In the genomic region with DNA sequence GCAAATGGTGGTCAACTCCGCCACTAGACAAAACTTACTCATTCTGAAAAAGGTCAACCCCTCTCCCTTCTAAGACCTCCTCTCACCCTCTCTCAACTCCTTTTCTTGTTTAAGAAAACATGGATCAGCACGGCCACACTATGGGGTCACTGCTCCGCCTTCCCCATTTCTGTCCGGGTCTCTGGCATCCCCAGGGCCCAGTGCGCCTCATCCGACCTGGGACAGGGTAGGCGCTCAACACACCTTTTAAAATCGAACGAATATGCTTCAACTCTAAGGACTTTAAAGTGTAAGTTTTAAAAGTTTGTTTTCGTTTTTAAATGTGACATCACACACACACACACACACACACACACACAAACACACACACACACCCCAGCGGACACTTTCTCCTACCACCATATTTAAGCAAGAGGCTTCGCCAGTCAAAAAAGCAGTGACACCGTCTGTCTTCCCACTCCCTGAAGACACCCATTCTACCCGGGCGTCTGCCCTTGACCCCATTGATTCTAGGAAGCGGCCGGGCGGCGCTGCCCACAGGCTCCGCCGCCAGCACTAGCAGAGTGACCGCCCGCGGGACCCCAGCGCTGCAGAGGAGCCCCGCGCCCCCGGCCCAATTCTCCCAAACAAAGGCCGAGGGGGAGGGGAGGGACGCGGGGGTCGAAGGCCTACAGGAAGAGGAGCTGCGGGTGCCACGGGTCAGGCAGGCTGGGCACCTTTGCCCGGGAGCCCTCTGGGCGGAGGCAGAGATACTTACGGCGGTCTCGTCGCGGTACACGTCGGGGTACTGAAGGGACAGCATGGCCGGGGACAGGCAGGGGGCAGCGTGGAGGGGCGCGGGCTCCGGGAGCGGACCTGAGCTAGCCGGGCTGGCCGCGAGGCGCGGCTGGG, we compare ENCODE assay signal across 8 cellular contexts. TPM values are rescaled to one million over a fixed set of nuclear protein-coding genes. Genes with fewer than 3 reads are reported as not detected.
DNase-seq lines count a peak whose midpoint lies in the region; ATAC-seq, FAIRE-seq and TF ChIP-seq lines count a peak whose summit lies in the region.

No MANE protein-coding gene starts in this region.

- peak overlapping the region; percentile 99 for H3K4me2 ChIP-seq in K562 (ENCODE audit: insufficient read depth, low read length)

- H4K20me1 ChIP-seq in K562 (replicated peaks; ENCODE audit: control insufficient read depth, insufficient read depth, low read length) = peaks cover 13% of the 10 kb centered on the region

- peak overlapping the region; percentile 29 for H3K27ac ChIP-seq in CD8-positive, alpha-beta T cell (ENCODE audit: low read depth, low read length)
- H3K27ac ChIP-seq in Panc1 (ENCODE audit: low read length) = peak overlapping the region; percentile 89
- peak overlapping the region; percentile 80 for H3K27ac ChIP-seq in K562 (ENCODE audit: extremely low read depth, low read depth, low read length)
- peak overlapping the region; percentile 70 for H3K27ac ChIP-seq in iPS-18a (ENCODE audit: low read length)
- H3K27ac ChIP-seq in spleen = peak overlapping the region; percentile 42 to 88 (median 83)

- CTCF ChIA-PET in CD8-positive, alpha-beta T cell (lab: Charles Lee) = interaction anchor here (0.8 to 2.5 kb wide), 13 partner anchors 8 to 731 kb away, joined by 3 to 9 read pairs (median 3); no protein-coding TSS in a partner anchor
- CTCF ChIA-PET in Panc1 (lab: Charles Lee) = interaction anchor here (0.6 to 1.7 kb wide), 8 partner anchors 17 to 314 kb away, joined by 3 to 9 read pairs (median 3); no protein-coding TSS in a partner anchor
- CTCF ChIA-PET in K562 (lab: Yijun Ruan, JAX; ENCODE audit: low intra/inter-chr PET ratio) = interaction anchor here (0.7 to 2.0 kb wide), 2 partner anchors 315 to 542 kb away, joined by 5 to 15 read pairs; partner anchors contain the start of gene HACE1

- no peak for TF ChIP-seq CTCF in CD8-positive, alpha-beta T cell (IDR thresholded peaks at IDR 0.05)
- TF ChIP-seq CTCF in Panc1 (IDR thresholded peaks at IDR 0.05) (no peak), K562 (IDR thresholded peaks at IDR 0.05 in 2 of 3, conservative IDR thresholded peaks at IDR 0.05 in 1 of 3; ENCODE audit: insufficient read depth in 2 of 3, low read depth in 1 of 3, low read length in 3 of 3) (no peak), spleen (IDR thresholded peaks at IDR 0.05 in 8 of 11, conservative IDR thresholded peaks at IDR 0.05 in 3 of 11) (no peak)

- TF ChIP-seq POLR2A in K562 (conservative IDR thresholded peaks at IDR 0.05) (no peak), spleen (IDR thresholded peaks at IDR 0.05) (no peak)

- H3K9me1 ChIP-seq in K562 (ENCODE audit: control insufficient read depth, insufficient read depth, low read length) = no peaks in the 10 kb centered on the region

- H3K9me3 ChIP-seq in CD8-positive, alpha-beta T cell (ENCODE audit: low read length) = no peaks in the 10 kb centered on the region
- H3K9me3 ChIP-seq in Panc1 (ENCODE audit: control insufficient read depth, insufficient read depth, low read depth, low read length) = no peaks in the 10 kb centered on the region
- H3K9me3 ChIP-seq in K562 (replicated peaks; ENCODE audit: control insufficient read depth, insufficient read depth, low read depth, low read length) = no peaks in the 10 kb centered on the region
- no peaks in the 10 kb centered on the region for H3K9me3 ChIP-seq in iPS-18a (ENCODE audit: control insufficient read depth, low read depth, low read length)
- H3K9me3 ChIP-seq in spleen = no peaks in the 10 kb centered on the region

- H3K27me3 ChIP-seq in CD8-positive, alpha-beta T cell (ENCODE audit: insufficient read depth, low read length) = no peaks in the 10 kb centered on the region
- H3K27me3 ChIP-seq in Panc1 (ENCODE audit: control insufficient read depth, insufficient read depth, low read length) = no peaks in the 10 kb centered on the region
- no peaks in the 10 kb centered on the region for H3K27me3 ChIP-seq in K562 (ENCODE audit: control insufficient read depth in 2 of 2, insufficient read depth in 2 of 2, low read length in 2 of 2)
- H3K27me3 ChIP-seq in iPS-18a (ENCODE audit: control insufficient read depth, insufficient read depth, low read length) = no peaks in the 10 kb centered on the region
- H3K27me3 ChIP-seq in spleen (replicated peaks in 1 of 7) = no peaks in the 10 kb centered on the region

- H3K36me3 ChIP-seq in CD8-positive, alpha-beta T cell (ENCODE audit: insufficient read depth, low read length) = no peaks in the 10 kb centered on the region
- H3K36me3 ChIP-seq in Panc1 (ENCODE audit: control insufficient read depth, insufficient read depth, low read length) = no peaks in the 10 kb centered on the region; the same call in 1 of the 2 replicates
- H3K36me3 ChIP-seq in K562 (ENCODE audit: control insufficient read depth, insufficient read depth, low read length) = peaks cover 7% of the 10 kb centered on the region; the same call in 1 of the 3 replicates
- H3K36me3 ChIP-seq in iPS-18a (ENCODE audit: control insufficient read depth, low read depth, low read length) = peaks cover 3% of the 10 kb centered on the region
- H3K36me3 ChIP-seq in spleen = peaks cover 0 to 6% (median 0%) of the 10 kb centered on the region in 6 donors

- TSS peak; percentile 70 for BruUV-seq in Panc1 (replicated peaks; lab: Mats Ljungman, UMichigan)
- TSS peak; percentile 52 for BruUV-seq in K562 (replicated peaks; lab: Mats Ljungman, UMichigan)

- peak overlapping the region; percentile 73 for H3K27ac Mint-ChIP-seq in CD8-positive, alpha-beta T cell

- peak overlapping the region; percentile 75 for H2AFZ ChIP-seq in K562 (ENCODE audit: low read depth, low read length)

- H3K9me3 Mint-ChIP-seq in CD8-positive, alpha-beta T cell = no peaks in the 10 kb centered on the region

- DNase-seq in CD8-positive, alpha-beta T cell = peak in 5 of 7 experiments; percentile 6 to 54 (median 19)
- DNase-seq in Panc1 (ENCODE audit: low read depth, low spot score) = no peak
- DNase-seq in K562 (ENCODE audit: extremely low read depth in 1 of 4, low spot score in 3 of 4) = peak in 3 of 4 experiments; percentile 41 to 52 (median 50)
- no peak for DNase-seq in spleen
- no peak for DNase-seq in COLO829 (ENCODE audit: low spot score)

- POLR2A ChIA-PET in CD8-positive, alpha-beta T cell (lab: Charles Lee) = interaction anchor here (0.6 to 1.1 kb wide), 5 partner anchors 8 to 31 kb away, joined by 3 to 6 read pairs (median 3); no protein-coding TSS in a partner anchor
- POLR2A ChIA-PET in Panc1 (lab: Charles Lee) (no interaction called here), K562 (lab: Yijun Ruan, JAX) (interaction anchor here (0.6 to 2.2 kb wide), 12 partner anchors 8 to 208 kb away, joined by 3 to 8 read pairs (median 3); no protein-coding TSS in a partner anchor)

- H3K36me3 Mint-ChIP-seq in CD8-positive, alpha-beta T cell = peaks cover 5% of the 10 kb centered on the region

- peak; percentile 73 for FAIRE-seq in K562 (lab: Jason Lieb, UNC)

- peak overlapping the region; percentile 76 to 98 for H3K9ac ChIP-seq in K562 (ENCODE audit: insufficient read depth in 1 of 2, low read depth in 2 of 2, low read length in 2 of 2)
- H3K9ac ChIP-seq in iPS-18a (ENCODE audit: low read length) = peak overlapping the region; percentile 85

- TF ChIP-seq RAD21 in K562 (CRISPR knock-in tag; conservative IDR thresholded peaks at IDR 0.05 in 1 of 2, IDR thresholded peaks at IDR 0.05 in 1 of 2) = no peak

- H3K4me3 Mint-ChIP-seq in CD8-positive, alpha-beta T cell = peak overlapping the region; percentile 90

- H3K79me2 ChIP-seq in K562 (ENCODE audit: control insufficient read depth, insufficient read depth, low read length) = peaks cover 54% of the 10 kb centered on the region

- peaks cover 5% of the 10 kb centered on the region for H3K27me3 Mint-ChIP-seq in CD8-positive, alpha-beta T cell (ENCODE audit: low read depth)

- intact Hi-C loops in CD8-positive, alpha-beta T cell (cut with DNase I, micrococcal nuclease) = loop anchor here (2.0 to 10.0 kb wide), 9 partner anchors 85 to 1625 kb away; partner anchors contain the start of genes HACE1 (in 1 of the 2), MTRES1 (in 1 of the 2), QRSL1 (in 1 of the 2) and RTN4IP1 (in 1 of the 2)
- intact Hi-C loops in Panc1 (cut with micrococcal nuclease; ENCODE audit: unreplicated experiment) (loop anchor here (2.0 kb wide), 2 partner anchors 266 to 314 kb away; a partner anchor contains a TSS), K562 (cut with micrococcal nuclease) (loop anchor here (5.0 to 10.0 kb wide), 3 partner anchors 88 to 445 kb away; partner anchors contain the start of gene LIN28B), spleen (cut with DNase I; ENCODE audit: low total_unique reads) (no loop called here)

- H3K4me1 Mint-ChIP-seq in CD8-positive, alpha-beta T cell (ENCODE audit: low read depth) = peaks cover 58% of the 10 kb centered on the region

- WGBS in K562 (ENCODE audit: insufficient coverage, low coverage, missing lambda C conversion rate) = under 1% methylated on average over 36 of the region's 54 CpGs
- WGBS in spleen, 5 donors = 5 to 11% (median 6%) methylated on average over 22 to 54 of the region's 54 CpGs

- in situ Hi-C loops in Panc1 (cut with HindIII; ENCODE audit: low pct_unique_long_range_greater_than_20kb, low sequenced_read_pairs) (no loop called here), K562 (cut with MboI) (no loop called here)

- H3K4me1 ChIP-seq in CD8-positive, alpha-beta T cell (ENCODE audit: insufficient read depth, low read length) = peaks cover 55% of the 10 kb centered on the region
- H3K4me1 ChIP-seq in Panc1 (ENCODE audit: control insufficient read depth, insufficient read depth, low read length) = peaks cover 27% of the 10 kb centered on the region
- peaks cover 16 to 22% of the 10 kb centered on the region in 2 experiments; a peak in 4 of 5 replicates for H3K4me1 ChIP-seq in K562 (replicated peaks in 1 of 2; ENCODE audit: control insufficient read depth in 2 of 2, insufficient read depth in 2 of 2, low read length in 2 of 2)
- H3K4me1 ChIP-seq in iPS-18a (ENCODE audit: control insufficient read depth, low read depth, low read length) = peaks cover 44% of the 10 kb centered on the region
- H3K4me1 ChIP-seq in spleen = peaks cover 10 to 61% (median 38%) of the 10 kb centered on the region in 6 donors

- TF ChIP-seq EP300 in K562 (IDR thresholded peaks at IDR 0.05; ENCODE audit: low read length) = no peak

- peak overlapping the region; percentile 68 for H3K4me3 ChIP-seq in CD8-positive, alpha-beta T cell (ENCODE audit: low read depth, low read length)
- H3K4me3 ChIP-seq in Panc1 (ENCODE audit: low read depth in 2 of 2, low read length in 2 of 2) (peak overlapping the region; percentile 85 to 96), K562 (peak overlapping the region; percentile 82), iPS-18a (ENCODE audit: low read length) (peak overlapping the region; percentile 90), spleen (peak overlapping the region; percentile 87 to 98 (median 90))

- peak; percentile 34 for ATAC-seq in CD8-positive, alpha-beta T cell
- ATAC-seq in GM19395 (IDR thresholded peaks at IDR 0.05; ENCODE audit: unreplicated experiment) (peak; percentile 55), HG03457 (IDR thresholded peaks at IDR 0.05; ENCODE audit: unreplicated experiment) (peak; percentile 13), Panc1 (peak; percentile 79), K562 (peak; percentile 50)

RNA-seq across cellular contexts. Expression of gene PREP, which starts 0.5 kb away (rescaled TPM):
- total RNA-seq in CD8-positive, alpha-beta T cell = 10 to 100 TPM; 15.7 to 17.6 TPM
- total RNA-seq in Panc1 (2021; ENCODE audit: unreplicated experiment) (50.4 TPM), K562 (2014; rRNA removed) (22.4 and 22.7 TPM in 2 replicates), K562 (2014; rRNA removed; fragmentation: Illumina TruSeq; extraction: Trizol) (33.8 and 33.9 TPM in 2 replicates), K562 (2015; rRNA removed; fragmentation: Illumina TruSeq; extraction: Trizol) (27.0 and 28.3 TPM in 2 replicates), K562 (2021) (54.7 and 58.3 TPM in 2 replicates), spleen (10 to 100 TPM; 17.4 to 22.9 (median 20.3) TPM)
- polyA plus RNA-seq in Panc1 (2012; ENCODE audit: insufficient read length) = 37.8 TPM
- total RNA-seq in K562 (2011; cell fraction: chromatin; rRNA removed; ENCODE audit: low replicate concordance) = 39.0 and 76.5 TPM in 2 replicates
- total RNA-seq in K562 (2011; cell fraction: nucleolus; rRNA removed) = 18.8 and 23.4 TPM in 2 replicates
- 43.5 and 68.7 TPM in 2 replicates for total RNA-seq in K562 (2011; cell fraction: nucleoplasm; rRNA removed)
- polyA plus RNA-seq in K562 (2011; rRNA removed) (21.5 and 26.2 TPM in 2 replicates), K562 (2014; fragmentation: Illumina TruSeq; extraction: Trizol) (56.7 and 60.8 TPM in 2 replicates), K562 (2014; fragmentation: Nextera tagmentation; extraction: Ambion mirVana) (10 to 100 TPM; 14.1 to 18.6 TPM), K562 (2014; rRNA removed) (28.2 and 30.0 TPM in 2 replicates), spleen (10 to 100 TPM in 2 of 3 donors, 1 to 10 TPM in 1; 9.8 to 13.2 (median 13.1) TPM)
- 15.1 and 25.2 TPM in 2 replicates for polyA plus RNA-seq in K562 (2011; cell fraction: cytosol; rRNA removed)
- 24.9 and 27.3 TPM in 2 replicates for polyA plus RNA-seq in K562 (2011; cell fraction: nucleus; rRNA removed)
- 31.8 and 42.1 TPM in 2 replicates for polyA plus RNA-seq in K562 (2012)
- 43.8 and 56.0 TPM in 2 replicates for polyA minus RNA-seq in K562 (2011; rRNA and poly(A)+ RNA removed)
- 26.1 and 28.8 TPM in 2 replicates for polyA minus RNA-seq in K562 (2011; cell fraction: cytosol; rRNA and poly(A)+ RNA removed)
- 22.5 and 32.8 TPM in 2 replicates for polyA minus RNA-seq in K562 (2011; cell fraction: nucleus; rRNA and poly(A)+ RNA removed)

Comparison
In these comparisons a context has a peak if more than half of its experiments do, and no peak if none do; other contexts are left out.
1. ATAC-seq: peak in every context shown above with its lines; median percentile 79 in Panc1; 55 in GM19395; 50 in K562; 34 in CD8-positive, alpha-beta T cell; 13 in HG03457.
2. DNase-seq: peak in CD8-positive, alpha-beta T cell (5 of 7) and K562 (3 of 4); none in Panc1 (single experiment), spleen (single experiment) and COLO829 (single experiment).
3. H3K27ac ChIP-seq: peak in every context shown above with its lines; median percentile 89 in Panc1; 83 in spleen; 80 in K562; 70 in iPS-18a; 29 in CD8-positive, alpha-beta T cell.
4. Peak in every context shown above with its lines, with median percentiles within 50 percentile points of each other: H3K4me3 ChIP-seq.